ENCODE assay signal across 10 cellular contexts in the genomic region with DNA sequence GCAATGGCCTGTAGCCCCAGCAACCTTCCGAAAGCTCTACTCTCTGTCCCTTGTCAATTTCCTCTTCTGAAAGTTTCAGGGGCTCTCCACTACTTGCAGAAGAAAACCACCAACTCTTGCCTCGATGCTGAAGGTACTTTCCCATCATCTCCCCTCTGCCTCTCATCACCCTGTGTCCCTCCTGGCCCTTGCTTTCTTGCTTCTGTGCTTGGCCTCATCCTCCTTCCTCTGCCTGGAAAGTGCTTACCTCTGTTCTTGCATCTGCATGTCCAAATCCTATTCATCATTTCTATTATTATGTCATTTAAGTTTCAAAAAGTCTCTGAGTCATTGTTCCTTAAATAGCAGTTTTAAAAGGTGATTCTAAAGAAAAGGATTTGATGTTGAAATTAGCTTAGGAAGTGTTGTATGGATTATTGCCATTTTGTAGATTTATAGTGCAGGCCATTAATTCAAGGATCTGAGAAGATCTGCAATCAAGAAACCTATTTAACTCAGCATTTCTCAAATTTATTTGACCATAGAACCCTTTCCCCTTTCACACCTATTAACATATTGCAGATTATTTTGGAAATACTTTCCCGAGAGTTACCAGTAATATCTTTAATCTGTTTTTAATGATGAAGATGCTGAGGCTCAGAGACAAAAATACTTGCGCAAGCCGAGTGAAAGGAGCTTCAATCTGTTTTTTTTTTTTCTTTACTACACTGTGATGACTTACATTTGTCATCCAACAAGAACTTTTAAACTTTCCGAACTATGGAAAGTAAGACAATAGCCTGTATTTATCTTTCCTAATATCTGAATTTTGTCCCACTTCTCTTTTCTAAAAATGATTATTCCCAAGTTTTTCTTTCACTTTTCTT. TPM values are rescaled to one million over a fixed set of nuclear protein-coding genes. Genes with fewer than 3 reads are reported as not detected.
DNase-seq lines count a peak whose midpoint lies in the region; ATAC-seq and FAIRE-seq lines count a peak whose summit lies in the region.
"Had no signal": no experiment of that assay in that cellular context is flagged by ENCODE, and none has a peak within 500 bp of the region (broad histone marks: within the 10 kb centered on the region; RNA-seq: fewer than 3 reads in every experiment).

No MANE protein-coding gene starts in this region.

- DNase-seq in GM19238 (ENCODE audit: insufficient read length, low spot score) (peak; percentile 37), HCEC 1CT (peak; percentile 44), SIG-M5 treated with dmso at 0.1 percent for 504 hours (lab: John Stamatoyannopoulos, UW; ENCODE audit: unreplicated experiment) (no peak), small intestine (no peak), COLO829 (ENCODE audit: low spot score) (no peak)
- DNase-seq: NCI-H748 treated with DMSO at 0.1 percent for 48 hours, stomach had no signal

- no peak overlapping the region for H3K4me3 Mint-ChIP-seq in stimulated activated memory B cell treated with anti-CD40 and anti-IgM and Interleukin-4, amounts not matched to agents 10 μg/mL and 1 μg/mL and 100 μg/mL, for 72 hours

- no peak overlapping the region for H3K4me3 ChIP-seq in small intestine (ENCODE audit: low read depth in 1 of 2, low read length in 2 of 2)
- H3K4me3 ChIP-seq: esophagus muscularis mucosa, stomach had no signal

- no peaks in the 10 kb centered on the region for H3K9me3 ChIP-seq in small intestine (ENCODE audit: control insufficient read depth, low read depth)
- H3K9me3 ChIP-seq: esophagus muscularis mucosa, stomach had no signal

- H3K36me3 ChIP-seq in small intestine (ENCODE audit: control insufficient read depth in 2 of 2, insufficient read depth in 2 of 2, low read length in 2 of 2): no peaks in the 10 kb centered on the region
- H3K36me3 ChIP-seq: esophagus muscularis mucosa, stomach had no signal

- H3K36me3 Mint-ChIP-seq in stimulated activated memory B cell treated with anti-CD40 and anti-IgM and Interleukin-4, amounts not matched to agents 10 μg/mL and 1 μg/mL and 100 μg/mL, for 72 hours: no peaks in the 10 kb centered on the region

- ATAC-seq in HG03469 (IDR thresholded peaks at IDR 0.05; ENCODE audit: unreplicated experiment): peak; percentile 71
- peak; percentile 95 for ATAC-seq in stimulated activated memory B cell treated with anti-CD40 and anti-IgM and Interleukin-4, amounts not matched to agents 10 μg/mL and 1 μg/mL and 100 μg/mL, for 72 hours

- WGBS in small intestine, 3 donors: 70 to 77% (median 70%) methylated on average over 6 of the region's 6 CpGs

- no peak for FAIRE-seq in small intestine (lab: Jason Lieb, UNC)

- H3K27me3 ChIP-seq in small intestine (ENCODE audit: control insufficient read depth in 2 of 2, insufficient read depth in 2 of 2, low read length in 2 of 2): no peaks in the 10 kb centered on the region
- H3K27me3 ChIP-seq: stomach had no signal

- peaks cover 2% of the 10 kb centered on the region for H3K27me3 Mint-ChIP-seq in stimulated activated memory B cell treated with anti-CD40 and anti-IgM and Interleukin-4, amounts not matched to agents 10 μg/mL and 1 μg/mL and 100 μg/mL, for 72 hours

- H3K27ac ChIP-seq in small intestine (ENCODE audit: low read depth in 1 of 2, low read length in 1 of 2): no peak overlapping the region
- H3K27ac ChIP-seq: esophagus muscularis mucosa, stomach had no signal

- peaks cover 10% of the 10 kb centered on the region for H3K4me1 Mint-ChIP-seq in stimulated activated memory B cell treated with anti-CD40 and anti-IgM and Interleukin-4, amounts not matched to agents 10 μg/mL and 1 μg/mL and 100 μg/mL, for 72 hours

- no peak overlapping the region for H3K27ac Mint-ChIP-seq in stimulated activated memory B cell treated with anti-CD40 and anti-IgM and Interleukin-4, amounts not matched to agents 10 μg/mL and 1 μg/mL and 100 μg/mL, for 72 hours

- H3K9me3 Mint-ChIP-seq in stimulated activated memory B cell treated with anti-CD40 and anti-IgM and Interleukin-4, amounts not matched to agents 10 μg/mL and 1 μg/mL and 100 μg/mL, for 72 hours: no peaks in the 10 kb centered on the region

- no peaks in the 10 kb centered on the region for H3K4me1 ChIP-seq in small intestine (ENCODE audit: control insufficient read depth in 2 of 2, insufficient read depth in 1 of 2, low read depth in 1 of 2, low read length in 1 of 2)

RNA-seq across cellular contexts. Expression of a gene that starts 22.3 kb away (rescaled TPM):
- under 1 TPM in 1 of 3 donors, not detected in 2; 0.31 TPM for polyA plus RNA-seq in small intestine

Comparison
In these comparisons a context has a peak if more than half of its experiments do, and no peak if none do; other contexts are left out.
1. DNase-seq: peak in GM19238 (single experiment) and HCEC 1CT (single experiment); none in SIG-M5 treated with dmso at 0.1 percent for 504 hours (single experiment), small intestine (single experiment) and COLO829 (single experiment).